ENCODE assay signal across 8 cellular contexts in the genomic region with DNA sequence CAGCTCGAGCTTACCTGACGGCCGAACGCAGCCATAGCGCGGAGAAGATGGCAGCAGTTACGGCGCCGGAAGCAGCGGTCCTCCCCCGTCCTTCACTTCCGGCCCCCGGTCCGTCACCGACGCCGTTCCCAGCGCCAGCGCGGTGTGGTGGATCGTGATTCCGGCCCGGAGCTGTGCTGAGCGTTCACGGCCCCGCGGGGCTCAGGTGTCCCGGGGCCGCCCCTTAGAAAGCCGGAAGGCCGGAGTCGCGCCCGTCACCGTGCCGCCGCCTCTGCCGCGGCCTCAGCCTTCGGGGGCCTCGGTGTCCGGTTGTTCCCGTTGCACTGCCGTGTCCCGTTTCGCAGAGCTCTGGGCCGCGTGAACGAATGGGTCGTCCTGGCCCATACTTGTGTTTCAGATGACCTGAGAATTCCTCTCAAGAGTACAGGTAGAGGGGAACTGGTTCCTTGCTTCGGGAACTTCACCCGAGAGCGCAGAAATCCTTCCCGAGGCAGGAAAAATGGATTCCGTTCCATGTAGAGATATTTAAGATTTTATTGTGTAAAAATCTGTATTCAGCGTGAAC. TPM values are rescaled to one million over a fixed set of nuclear protein-coding genes. Genes with fewer than 3 reads are reported as not detected.
A peak's percentile ranks its signal among the peaks of the same experiment; 100 is the strongest.
DNase-seq lines count a peak whose midpoint lies in the region; ATAC-seq and TF ChIP-seq lines count a peak whose summit lies in the region.

A gene with protein sequence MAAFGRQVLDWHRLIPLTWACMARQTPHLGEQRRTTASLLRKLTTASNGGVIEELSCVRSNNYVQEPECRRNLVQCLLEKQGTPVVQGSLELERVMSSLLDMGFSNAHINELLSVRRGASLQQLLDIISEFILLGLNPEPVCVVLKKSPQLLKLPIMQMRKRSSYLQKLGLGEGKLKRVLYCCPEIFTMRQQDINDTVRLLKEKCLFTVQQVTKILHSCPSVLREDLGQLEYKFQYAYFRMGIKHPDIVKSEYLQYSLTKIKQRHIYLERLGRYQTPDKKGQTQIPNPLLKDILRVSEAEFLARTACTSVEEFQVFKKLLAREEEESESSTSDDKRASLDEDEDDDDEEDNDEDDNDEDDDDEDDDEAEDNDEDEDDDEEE (minus strand): TSS at position 49 of the 565 bp plus-strand sequence. CDS start 14 bp downstream, at position 35.

- H3K4me3 ChIP-seq in duodenal mucosa (ENCODE audit: low read depth in 1 of 2, low read length in 2 of 2) (peak within 1 kb of the TSS; percentile 84 to 92), lower leg skin (ENCODE audit: low read depth, poor library complexity, severe bottlenecking) (peak within 1 kb of the TSS; percentile 82)

- H3K27me3 Mint-ChIP-seq in activated CD8-positive, alpha-beta T cell treated with anti-CD3 and anti-CD28 coated beads for 36 hours, result no peaks in the 10 kb centered on the region

- H3K36me3 Mint-ChIP-seq in activated CD8-positive, alpha-beta T cell treated with anti-CD3 and anti-CD28 coated beads for 36 hours (ENCODE audit: low read depth), result peaks cover 23% of the 10 kb centered on the region

- TF ChIP-seq CTCF in C4-2B (conservative IDR thresholded peaks at IDR 0.05) (no peak), lower leg skin (IDR thresholded peaks at IDR 0.05) (no peak)
- TF ChIP-seq CTCF in activated CD8-positive, alpha-beta T cell treated with anti-CD3 and anti-CD28 coated beads for 36 hours (IDR thresholded peaks at IDR 0.05), result no peak

- peaks cover 56% of the 10 kb centered on the region for H3K4me1 Mint-ChIP-seq in activated CD8-positive, alpha-beta T cell treated with anti-CD3 and anti-CD28 coated beads for 36 hours (ENCODE audit: low read depth)

- H3K9me3 ChIP-seq in duodenal mucosa (ENCODE audit: control insufficient read depth in 1 of 2, low read length in 2 of 2), result no peaks in the 10 kb centered on the region

- DNase-seq in NCI-H69 (lab: John Stamatoyannopoulos, UW), result peak; percentile 87
- peak; percentile 90 for DNase-seq in activated CD8-positive, alpha-beta T cell treated with anti-CD3 and anti-CD28 coated beads for 36 hours
- DNase-seq in lower leg skin (ENCODE audit: low spot score in 2 of 2), result peak; percentile 80 to 97
- DNase-seq in stimulated activated CD4-positive, alpha-beta T cell treated with anti-CD3 and anti-CD28 coated beads, Interleukin-4, amount 100 ng/mL, for 48 hours (ENCODE audit: low read depth in 2 of 2), result peak; percentile 82 to 83

- peak within 1 kb of the TSS; percentile 92 for H3K27ac ChIP-seq in C4-2B
- peak within 1 kb of the TSS; percentile 83 for H3K27ac ChIP-seq in duodenal mucosa (ENCODE audit: low read depth, low read length)

- peak within 1 kb of the TSS; percentile 97 for H3K4me3 Mint-ChIP-seq in activated CD8-positive, alpha-beta T cell treated with anti-CD3 and anti-CD28 coated beads for 36 hours

- WGBS in lower leg skin, 2 donors, result 0 to 1% methylated on average over 16 to 54 of the region's 56 CpGs

- H3K4me1 ChIP-seq in duodenal mucosa (ENCODE audit: control insufficient read depth in 1 of 2, insufficient read depth in 2 of 2, low read length in 2 of 2), result peaks cover 25 to 31% of the 10 kb centered on the region in 2 donors

- peak within 1 kb of the TSS; percentile 93 to 96 for H3K9ac ChIP-seq in duodenal mucosa (ENCODE audit: low read depth in 1 of 2, low read length in 2 of 2)

- TF ChIP-seq POLR2A in lower leg skin (IDR thresholded peaks at IDR 0.05), result no peak

- H3K27me3 ChIP-seq in duodenal mucosa (ENCODE audit: control insufficient read depth in 1 of 2, insufficient read depth in 2 of 2, low read length in 2 of 2), result no peaks in the 10 kb centered on the region

- no peaks in the 10 kb centered on the region for H3K9me3 Mint-ChIP-seq in activated CD8-positive, alpha-beta T cell treated with anti-CD3 and anti-CD28 coated beads for 36 hours

- H3K36me3 ChIP-seq in duodenal mucosa (ENCODE audit: control insufficient read depth in 1 of 2, insufficient read depth in 2 of 2, low read length in 2 of 2), result peaks cover 4 to 30% of the 10 kb centered on the region in 2 donors

- CTCF ChIA-PET in activated CD8-positive, alpha-beta T cell treated with anti-CD3 and anti-CD28 coated beads for 36 hours (lab: Charles Lee), result interaction anchor here (1.1 to 1.6 kb wide), 3 partner anchors 10 to 47 kb away, joined by 3 to 5 read pairs (median 3); partner anchors contain the start of gene PASK

- peak within 1 kb of the TSS; percentile 99 for H3K27ac Mint-ChIP-seq in activated CD8-positive, alpha-beta T cell treated with anti-CD3 and anti-CD28 coated beads for 36 hours

- POLR2A ChIA-PET in activated CD8-positive, alpha-beta T cell treated with anti-CD3 and anti-CD28 coated beads for 36 hours (lab: Charles Lee), result interaction anchor here (0.9 to 4.9 kb wide), 7 partner anchors 9 to 47 kb away, joined by 3 to 38 read pairs (median 4); partner anchors contain the start of genes PASK and PPP1R7

- intact Hi-C loops in activated CD8-positive, alpha-beta T cell treated with anti-CD3 and anti-CD28 coated beads for 36 hours (cut with micrococcal nuclease), result no loop called here
- intact Hi-C loops in lower leg skin (cut with DNase I; ENCODE audit: low total_unique reads), result no loop called here

- peak; percentile 86 for ATAC-seq in GM19328 (IDR thresholded peaks at IDR 0.05; ENCODE audit: unreplicated experiment)
- peak; percentile 79 for ATAC-seq in HG03520 (IDR thresholded peaks at IDR 0.05; ENCODE audit: unreplicated experiment)
- peak; percentile 95 for ATAC-seq in activated CD8-positive, alpha-beta T cell treated with anti-CD3 and anti-CD28 coated beads for 36 hours

RNA-seq across cellular contexts. Expression of the gene that starts here (rescaled TPM):
- total RNA-seq in activated CD8-positive, alpha-beta T cell treated with anti-CD3 and anti-CD28 coated beads for 36 hours, result 10 to 100 TPM; 33.2 to 36.6 TPM
- total RNA-seq in lower leg skin, result 10 to 100 TPM; 26.4 to 58.2 (median 44.7) TPM

Comparison
In these comparisons a context has a peak if more than half of its experiments do, and no peak if none do; other contexts are left out.
1. Peak in every context shown above with its lines: DNase-seq, ATAC-seq, H3K4me3 ChIP-seq and H3K27ac ChIP-seq.